ENCODE assay signal across 8 cellular contexts in the genomic region with DNA sequence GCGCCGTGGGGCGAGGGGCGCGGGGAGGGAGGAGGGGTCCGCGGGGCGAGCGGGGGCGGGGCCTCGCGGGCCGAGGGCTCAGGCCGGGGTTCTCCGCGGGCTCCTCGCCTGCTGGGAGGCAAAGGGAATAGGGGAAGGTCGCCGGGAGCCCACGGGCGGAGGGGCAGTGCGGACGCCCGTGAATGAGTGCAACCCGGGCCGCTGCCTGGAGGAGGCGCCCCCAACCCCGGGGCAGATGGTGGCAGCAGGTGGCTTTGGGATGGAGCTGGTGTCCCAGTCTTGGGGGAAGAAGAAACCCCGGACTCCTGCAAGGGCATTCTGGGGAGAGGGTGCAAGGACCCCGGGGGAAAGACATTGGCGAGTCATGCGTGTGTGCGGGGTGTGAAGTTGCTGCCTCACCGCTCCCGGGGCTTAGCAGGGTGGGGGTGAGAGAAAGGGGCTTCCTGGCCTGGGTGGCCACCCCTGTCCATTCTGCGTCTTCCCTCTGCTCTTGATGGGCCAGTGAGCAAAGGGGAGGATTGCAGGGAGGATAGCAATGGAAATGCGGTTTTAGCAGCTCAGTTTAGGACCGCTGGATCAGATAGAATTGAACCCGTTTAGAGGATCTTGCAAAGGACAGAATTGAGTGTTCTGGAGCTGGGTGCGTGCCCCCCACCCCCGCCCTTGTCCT. TPM values are rescaled to one million over a fixed set of nuclear protein-coding genes. Genes with fewer than 3 reads are reported as not detected.
DNase-seq lines count a peak whose midpoint lies in the region; ATAC-seq lines count a peak whose summit lies in the region.

No MANE protein-coding gene starts in this region.

- peaks cover 0 to 3% of the 10 kb centered on the region in 2 donors for H3K36me3 Mint-ChIP-seq in activated T-cell treated with anti-CD3 and anti-CD28 coated beads, Interleukin-2, amount 50 U/mL, for 72 hours (ENCODE audit: insufficient read depth in 2 of 2)

- peaks cover 54% of the 10 kb centered on the region for H3K4me1 Mint-ChIP-seq in activated T-cell treated with anti-CD3 and anti-CD28 coated beads, Interleukin-2, amount 50 U/mL, for 72 hours (ENCODE audit: low read depth)

- H3K4me3 ChIP-seq in skeletal muscle cell (ENCODE audit: low read depth, low read length) = peak overlapping the region; percentile 73

- H3K27ac Mint-ChIP-seq in activated T-cell treated with anti-CD3 and anti-CD28 coated beads, Interleukin-2, amount 50 U/mL, for 72 hours = peak overlapping the region; percentile 98

- DNase-seq in AG08396 (ENCODE audit: low spot score) (peak; percentile 27), left cardiac atrium (no peak), skeletal muscle cell (ENCODE audit: low read depth) (no peak), COLO829 (ENCODE audit: low spot score) (no peak), NCI-H1092 (lab: John Stamatoyannopoulos, UW) (no peak)
- DNase-seq in activated T-cell treated with anti-CD3 and anti-CD28 coated beads, Interleukin-2, amount 50 U/mL, for 72 hours = peak; percentile 28 to 36

- peak overlapping the region; percentile 95 to 96 for H3K4me3 Mint-ChIP-seq in activated T-cell treated with anti-CD3 and anti-CD28 coated beads, Interleukin-2, amount 50 U/mL, for 72 hours

- H3K27me3 Mint-ChIP-seq in activated T-cell treated with anti-CD3 and anti-CD28 coated beads, Interleukin-2, amount 50 U/mL, for 72 hours (ENCODE audit: low read depth) = no peaks in the 10 kb centered on the region

- no peaks in the 10 kb centered on the region for H3K9me3 Mint-ChIP-seq in activated T-cell treated with anti-CD3 and anti-CD28 coated beads, Interleukin-2, amount 50 U/mL, for 72 hours

- ATAC-seq in GM19035 (IDR thresholded peaks at IDR 0.05; ENCODE audit: unreplicated experiment) = peak; percentile 18
- peak; percentile 32 for ATAC-seq in HG03432 (IDR thresholded peaks at IDR 0.05; ENCODE audit: unreplicated experiment)
- peak; percentile 3 to 4 for ATAC-seq in activated T-cell treated with anti-CD3 and anti-CD28 coated beads, Interleukin-2, amount 50 U/mL, for 72 hours (replicated peaks in 1 of 2)
- ATAC-seq in left cardiac atrium = peak; percentile 17 to 34

- intact Hi-C loops in left cardiac atrium (cut with DNase I) = no loop called here

RNA-seq across cellular contexts. Expression of a gene that starts 0.5 kb away (rescaled TPM):
- 10 to 100 TPM; 10.6 to 14.5 TPM for total RNA-seq in activated T-cell treated with anti-CD3 and anti-CD28 coated beads, Interleukin-2, amount 50 U/mL, for 72 hours
- total RNA-seq in left cardiac atrium = 10 to 100 TPM in 1 of 2 donors, 1 to 10 TPM in 1; 9.2 to 10.4 TPM

RNA-seq across cellular contexts. Expression of a gene that starts 16.8 kb away (rescaled TPM):
- total RNA-seq in activated T-cell treated with anti-CD3 and anti-CD28 coated beads, Interleukin-2, amount 50 U/mL, for 72 hours = 10 to 100 TPM; 27.5 to 33.7 TPM
- total RNA-seq in left cardiac atrium = 10 to 100 TPM; 33.2 to 35.2 TPM

Comparison
In these comparisons a context has a peak if more than half of its experiments do, and no peak if none do; other contexts are left out.
1. DNase-seq: peak in AG08396 (single experiment) and activated T-cell treated with anti-CD3 and anti-CD28 coated beads, Interleukin-2, amount 50 U/mL, for 72 hours (2 of 2); none in left cardiac atrium (single experiment), skeletal muscle cell (single experiment), COLO829 (single experiment) and NCI-H1092 (single experiment).
2. Peak in every context shown above with its lines, with median percentiles within 50 percentile points of each other: ATAC-seq.